In the genomic region with DNA sequence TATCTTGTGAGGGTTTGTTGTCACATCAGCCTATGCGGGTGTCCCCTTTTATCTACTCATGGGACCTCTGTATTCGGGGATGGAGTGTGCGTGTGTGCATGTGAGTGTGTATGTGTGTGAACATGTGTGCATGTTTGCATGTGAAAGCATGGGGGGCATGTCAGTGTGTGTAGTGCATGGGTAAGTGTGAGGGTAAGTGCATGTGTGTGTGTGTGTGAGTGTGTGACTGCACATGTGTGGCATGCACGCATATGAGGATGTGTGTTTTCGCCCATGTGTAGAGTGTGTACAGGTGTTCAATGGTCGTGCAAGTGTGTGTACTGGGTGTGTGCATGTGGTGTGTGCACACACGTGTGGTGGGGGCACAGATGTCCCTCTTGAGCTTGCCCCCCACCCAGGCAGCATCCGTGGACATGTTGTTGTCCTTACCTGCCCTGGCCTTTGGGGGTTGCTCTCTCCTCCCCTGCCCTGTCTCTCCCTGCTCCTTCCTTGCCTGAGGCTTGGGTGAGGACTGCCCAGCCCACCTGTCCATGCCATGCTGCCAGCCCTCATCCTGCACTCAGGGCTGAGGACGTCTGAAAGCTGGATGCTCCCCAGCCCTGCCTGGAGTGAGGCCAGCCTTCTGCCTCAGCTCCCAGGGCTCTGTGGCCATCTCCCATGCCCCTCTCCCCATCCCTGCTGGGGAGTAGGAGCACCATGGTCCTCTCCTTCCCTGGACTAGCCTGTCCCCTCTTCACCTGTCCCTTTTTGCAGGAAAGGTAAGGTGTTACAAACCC, we compare ENCODE assay signal across 23 cellular contexts.
DNase-seq lines count a peak whose midpoint lies in the region; ATAC-seq, FAIRE-seq and TF ChIP-seq lines count a peak whose summit lies in the region.
"Had no signal": no experiment of that assay in that cellular context is flagged by ENCODE, and none has a peak within 500 bp of the region (broad histone marks: within the 10 kb centered on the region; RNA-seq: fewer than 3 reads in every experiment).

No MANE protein-coding gene starts in this region.

- no peak for TF ChIP-seq EP300 in esophagus muscularis mucosa (IDR thresholded peaks at IDR 0.05)

- H3K27me3 ChIP-seq in esophagus muscularis mucosa (peaks cover 0 to 10% (median 0%) of the 10 kb centered on the region in 4 donors), upper lobe of right lung (no peaks in the 10 kb centered on the region)
- H3K27me3 ChIP-seq: BE2C had no signal

- H3K9me3 ChIP-seq in esophagus muscularis mucosa (no peaks in the 10 kb centered on the region), upper lobe of right lung (no peaks in the 10 kb centered on the region)
- H3K9me3 ChIP-seq: BE2C, SJCRH30 had no signal

- H3K4me1 ChIP-seq in esophagus muscularis mucosa (peaks cover 0 to 9% (median 6%) of the 10 kb centered on the region in 4 donors), upper lobe of right lung (no peaks in the 10 kb centered on the region)
- H3K4me1 ChIP-seq: BE2C, SJCRH30 had no signal

- ATAC-seq in upper lobe of right lung, result peak; percentile 3

- H3K27ac ChIP-seq in esophagus muscularis mucosa (replicated peaks in 1 of 4) (no peak overlapping the region), upper lobe of right lung (no peak overlapping the region)
- H3K27ac ChIP-seq: 22Rv1, PC-9, SJCRH30 had no signal

- peak; percentile 72 for FAIRE-seq in HTR-8/SVneo (lab: Jason Lieb, UNC)
- FAIRE-seq: GM18507, H54 had no signal

- H3K4me3 ChIP-seq in esophagus muscularis mucosa, result no peak overlapping the region
- no peak overlapping the region for H3K4me3 ChIP-seq in upper lobe of right lung
- H3K4me3 ChIP-seq: PC-9, SJCRH30 had no signal

- TF ChIP-seq CTCF in esophagus muscularis mucosa (IDR thresholded peaks at IDR 0.05), result no peak
- TF ChIP-seq CTCF in upper lobe of right lung (IDR thresholded peaks at IDR 0.05), result no peak

- intact Hi-C loops in esophagus muscularis mucosa (cut with DNase I), result no loop called here
- intact Hi-C loops in upper lobe of right lung (cut with DNase I), result no loop called here

- no peak for TF ChIP-seq POLR2A in esophagus muscularis mucosa (IDR thresholded peaks at IDR 0.05; ENCODE audit: low read depth)

- 67% methylated on average over 9 of the region's 9 CpGs for WGBS in esophagus muscularis mucosa

- peak; percentile 44 for DNase-seq in DMS 273 (lab: John Stamatoyannopoulos, UW; ENCODE audit: unreplicated experiment)
- no peak for DNase-seq in DMS 273 treated with DMSO at 0.1 percent for 48 hours (lab: John Stamatoyannopoulos, UW)
- DNase-seq in HTR-8/SVneo (ENCODE audit: insufficient read length, low spot score), result no peak
- DNase-seq in esophagus muscularis mucosa (ENCODE audit: extremely low spot score), result peak; percentile 89
- DNase-seq in upper lobe of right lung, result no peak
- DNase-seq in NCI-H187 treated with DMSO at 0.1 percent for 48 hours (lab: John Stamatoyannopoulos, UW), result no peak
- DNase-seq in HT-29 (ENCODE audit: low spot score), result no peak
- DNase-seq: ACHN, BE2C, Calu3, KBM-7, MV-4-11, NCI-H1105, NCI-H1436 treated with DMSO at 0.1 percent for 48 hours, NCI-H1930, NCI-H2107, NCI-H524, NCI-H774, PC-9 had no signal

- H3K36me3 ChIP-seq in esophagus muscularis mucosa (no peaks in the 10 kb centered on the region), upper lobe of right lung (no peaks in the 10 kb centered on the region)
- H3K36me3 ChIP-seq: BE2C, SJCRH30 had no signal

Comparison
In these comparisons a context has a peak if more than half of its experiments do, and no peak if none do; other contexts are left out.
1. DNase-seq: peak in DMS 273 (single experiment) and esophagus muscularis mucosa (single experiment); none in DMS 273 treated with DMSO at 0.1 percent for 48 hours (single experiment), HTR-8/SVneo (single experiment), upper lobe of right lung (single experiment), NCI-H187 treated with DMSO at 0.1 percent for 48 hours (single experiment) and HT-29 (single experiment).